ENCODE assay signal across 25 cellular contexts in the genomic region with DNA sequence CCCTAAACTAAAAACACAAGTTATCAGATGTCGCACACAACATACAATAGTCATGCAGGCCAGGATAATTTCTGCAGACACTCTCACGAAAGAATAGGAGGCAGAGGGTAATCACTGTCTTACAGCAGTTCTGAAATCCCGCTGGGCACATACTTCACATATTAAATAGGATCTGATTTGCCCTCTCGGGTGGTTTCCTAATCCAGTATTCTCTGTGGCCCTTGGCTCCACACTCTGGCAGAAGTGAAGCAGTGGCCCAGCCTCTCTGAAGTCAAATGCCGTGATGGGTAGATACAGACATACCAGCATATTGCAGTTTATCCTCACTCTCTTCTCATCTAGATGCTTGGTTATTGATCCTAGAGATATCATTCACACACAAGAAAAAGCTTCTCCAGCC. TPM values are rescaled to one million over a fixed set of nuclear protein-coding genes. Genes with fewer than 3 reads are reported as not detected.
"Had no signal": no experiment of that assay in that cellular context is flagged by ENCODE, and none has a peak within 500 bp of the region (broad histone marks: within the 10 kb centered on the region; RNA-seq: fewer than 3 reads in every experiment).

No MANE protein-coding gene starts in this region.

- H3K4me3 ChIP-seq: coronary artery, dorsolateral prefrontal cortex, esophagus muscularis mucosa, heart right ventricle, left lung, lower lobe of right lung, mucosa of descending colon had no signal

- ATAC-seq: foreskin keratinocyte, heart right ventricle, left cardiac atrium, left lung, left ventricle myocardium superior, lower lobe of right lung, mucosa of descending colon had no signal

- H3K4me1 ChIP-seq: foreskin keratinocyte, heart right ventricle, left lung had no signal

- H3K36me3 ChIP-seq: esophagus muscularis mucosa, heart right ventricle, left lung, lower lobe of right lung had no signal

- H3K27me3 ChIP-seq: esophagus muscularis mucosa, heart right ventricle, left lung had no signal

- H3K9me3 ChIP-seq: esophagus muscularis mucosa, heart right ventricle, left lung, lower lobe of right lung, mucosa of descending colon had no signal

- H3K27ac ChIP-seq: coronary artery, dorsolateral prefrontal cortex, esophagus muscularis mucosa, foreskin keratinocyte, heart right ventricle, left lung, lower lobe of right lung had no signal

- DNase-seq: dermis blood vessel endothelial cell; dorsolateral prefrontal cortex; effector CD4-positive, alpha-beta T cell; effector memory CD4-positive, alpha-beta T cell; foreskin keratinocyte; glutamatergic neuron; head of caudate nucleus; heart right ventricle; hippocampal formation; left cardiac atrium; left lung; left ventricle myocardium superior; lower lobe of right lung; mesenchymal stem cell; mucosa of descending colon had no signal

RNA-seq across cellular contexts. Expression of a gene that starts 19.0 kb away (rescaled TPM):
- total RNA-seq: dermis blood vessel endothelial cell, endothelial cell of umbilical vein, epithelial cell of proximal tubule, fibroblast of villous mesenchyme, foreskin keratinocyte, kidney epithelial cell, left cardiac atrium, left ventricle myocardium superior, lower leg skin, lower lobe of right lung, lung microvascular endothelial cell, mesenteric fat pad, mucosa of descending colon had no signal
- polyA plus RNA-seq: endothelial cell of umbilical vein, foreskin keratinocyte, keratinocyte had no signal
